ENCODE assay signal across 1 cellular context in genomic region chr6:39451831-39452230, GRCh38.
TF ChIP-seq lines count a peak whose summit lies in the region.

No MANE protein-coding gene starts in this region.

TF ChIP-seq in H1, 55 proteins besides CTCF, POLR2A, EP300 and RAD21:
- peak; percentile 49; the same call in 1 of the 2 replicates for TF ChIP-seq YY1 (IDR thresholded peaks at IDR 0.05; ENCODE audit: low read depth, low read length)
- peak in 1 of 2 experiments; percentile 89; a peak in 1 of 4 replicates for TF ChIP-seq HDAC2 (IDR thresholded peaks at IDR 0.05; ENCODE audit: borderline replicate concordance in 1 of 2, low read depth in 2 of 2, low read length in 2 of 2)
- peak; percentile 97 for TF ChIP-seq KDM1A (IDR thresholded peaks at IDR 0.05; ENCODE audit: borderline replicate concordance, low read length)
- TF ChIP-seq MAFK (IDR thresholded peaks at IDR 0.05; ENCODE audit: low read depth, low read length), result no peak
TF ChIP-seq in H1: peak in this region for 3.
